Comparison of ENCODE assay signal across 1 cellular context in the genomic region with DNA sequence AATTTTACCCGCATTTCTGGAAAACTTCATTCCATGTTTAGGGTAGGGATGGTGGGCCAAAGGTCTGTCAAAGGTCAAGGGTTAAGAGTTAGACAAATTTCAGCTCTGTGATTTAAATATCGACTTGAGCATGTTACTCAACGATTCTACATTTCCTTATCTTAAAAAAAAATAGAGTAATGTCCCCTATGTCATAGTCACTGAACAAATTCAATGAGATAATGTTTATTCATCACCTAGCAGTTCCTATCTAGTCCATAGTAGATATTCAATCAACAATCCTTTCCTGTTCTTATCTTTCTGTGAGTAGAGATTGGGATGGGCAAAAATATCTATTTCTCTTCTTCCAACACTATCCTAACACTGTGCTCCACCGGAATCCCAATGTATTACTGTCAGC.
TF ChIP-seq lines count a peak whose summit lies in the region.

No MANE protein-coding gene starts in this region.

TF ChIP-seq in liver, 16 proteins besides CTCF, POLR2A, EP300 and RAD21 (continued from another document):
- TF ChIP-seq, protein P1, sequence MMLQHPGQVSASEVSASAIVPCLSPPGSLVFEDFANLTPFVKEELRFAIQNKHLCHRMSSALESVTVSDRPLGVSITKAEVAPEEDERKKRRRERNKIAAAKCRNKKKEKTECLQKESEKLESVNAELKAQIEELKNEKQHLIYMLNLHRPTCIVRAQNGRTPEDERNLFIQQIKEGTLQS (IDR thresholded peaks at IDR 0.05) = no peak
- peak; percentile 33 to 48 for TF ChIP-seq RXRA (IDR thresholded peaks at IDR 0.05)
- peak in 1 of 2 donors; percentile 50 for TF ChIP-seq HNF4A (conservative IDR thresholded peaks at IDR 0.05)
- TF ChIP-seq HNF4G (IDR thresholded peaks at IDR 0.05) = no peak
- TF ChIP-seq, protein P2, sequence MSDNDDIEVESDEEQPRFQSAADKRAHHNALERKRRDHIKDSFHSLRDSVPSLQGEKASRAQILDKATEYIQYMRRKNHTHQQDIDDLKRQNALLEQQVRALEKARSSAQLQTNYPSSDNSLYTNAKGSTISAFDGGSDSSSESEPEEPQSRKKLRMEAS (IDR thresholded peaks at IDR 0.05) = no peak
- TF ChIP-seq FOXA1 (IDR thresholded peaks at IDR 0.05) = no peak
- TF ChIP-seq GABPA (IDR thresholded peaks at IDR 0.05 in 1 of 2, conservative IDR thresholded peaks at IDR 0.05 in 1 of 2) = no peak
TF ChIP-seq in liver: peak in this region for 4.
